ENCODE assay signal across 8 cellular contexts in the genomic region with DNA sequence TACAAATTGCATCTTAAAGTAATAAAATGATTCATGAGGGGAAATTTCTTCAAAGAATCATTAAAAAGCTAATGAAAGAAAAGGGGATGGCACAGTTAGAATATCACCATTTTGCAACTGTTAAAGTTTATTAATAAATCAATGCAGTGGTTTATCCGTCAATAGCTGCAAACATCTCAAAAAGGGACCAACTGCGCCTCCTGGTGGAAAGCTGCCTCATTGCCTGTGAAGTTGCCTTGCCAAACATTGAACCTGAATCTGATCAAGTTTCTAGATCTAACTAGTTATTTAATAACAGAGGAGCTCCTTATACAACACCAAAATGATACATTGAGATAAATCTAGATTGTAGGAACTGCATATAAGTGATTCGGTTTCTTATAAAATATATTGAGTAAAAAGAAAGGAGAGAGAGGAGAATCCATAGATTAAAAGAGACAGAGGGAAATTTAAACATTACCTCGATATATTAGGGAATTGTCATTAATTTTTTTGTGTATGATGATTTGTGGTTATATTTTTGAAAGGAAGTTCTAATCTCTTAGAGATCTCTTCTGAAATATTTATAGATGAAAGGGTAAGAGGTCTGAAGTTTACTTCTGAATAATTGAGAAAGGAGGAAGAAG. TPM values are rescaled to one million over a fixed set of nuclear protein-coding genes. Genes with fewer than 3 reads are reported as not detected.
A peak's percentile ranks its signal among the peaks of the same experiment; 100 is the strongest.
DNase-seq lines count a peak whose midpoint lies in the region; ATAC-seq and TF ChIP-seq lines count a peak whose summit lies in the region.

No MANE protein-coding gene starts in this region.

- no peaks in the 10 kb centered on the region for H3K36me3 ChIP-seq in heart right ventricle

- TF ChIP-seq CTCF in LNCaP clone FGC (IDR thresholded peaks at IDR 0.05; ENCODE audit: control insufficient read depth, extremely low read depth, insufficient read depth) = peak; percentile 91
- peak; percentile 87 to 97 (median 92) for TF ChIP-seq CTCF in heart right ventricle (IDR thresholded peaks at IDR 0.05)
- TF ChIP-seq CTCF in retinal pigment epithelial cell (conservative IDR thresholded peaks at IDR 0.05; ENCODE audit: low read depth, low read length) = peak; percentile 98

- H3K4me1 Mint-ChIP-seq in activated naive CD8-positive, alpha-beta T cell treated with anti-CD3 and anti-CD28 coated beads, Interleukin-2, amount 10 ng/mL, durations not matched to agents 7 days and 5 days = peaks cover 6% of the 10 kb centered on the region

- H3K27ac ChIP-seq in heart right ventricle = no peak overlapping the region

- H3K27me3 ChIP-seq in heart right ventricle = peaks cover 0 to 28% (median 3%) of the 10 kb centered on the region in 7 donors

- H3K4me1 ChIP-seq in heart right ventricle = peaks cover 0 to 4% (median 0%) of the 10 kb centered on the region in 9 donors

- POLR2A ChIA-PET in activated naive CD8-positive, alpha-beta T cell treated with anti-CD3 and anti-CD28 coated beads, Interleukin-2, amount 10 ng/mL, durations not matched to agents 7 days and 5 days (lab: Charles Lee) = interaction anchor here (1.6 kb wide), 1 partner anchor 201 kb away, joined by 9 read pairs; no protein-coding TSS in a partner anchor

- no peak for ATAC-seq in activated naive CD8-positive, alpha-beta T cell treated with anti-CD3 and anti-CD28 coated beads, Interleukin-2, amount 10 ng/mL, durations not matched to agents 7 days and 5 days (ENCODE audit: low read depth)
- peak in 1 of 8 donors; percentile 57 for ATAC-seq in heart right ventricle
- no peak for ATAC-seq in HG02970 (IDR thresholded peaks at IDR 0.05; ENCODE audit: low FRiP score, unreplicated experiment)

- WGBS in heart right ventricle, 2 donors = 20 to 23% methylated on average over 4 of the region's 4 CpGs

- DNase-seq in NOMO-1 (lab: John Stamatoyannopoulos, UW; ENCODE audit: unreplicated experiment in 2 of 2) = peak; percentile 24 to 57
- DNase-seq in NOMO-1 treated with dmso at 0.1 percent for 144 hours (lab: John Stamatoyannopoulos, UW; ENCODE audit: unreplicated experiment) = no peak
- no peak for DNase-seq in LNCaP clone FGC (ENCODE audit: low read depth)
- DNase-seq in SKM-1 treated with dmso at 0.1 percent for 144 hours (lab: John Stamatoyannopoulos, UW; ENCODE audit: unreplicated experiment) = peak; percentile 40
- DNase-seq in activated naive CD8-positive, alpha-beta T cell treated with anti-CD3 and anti-CD28 coated beads, Interleukin-2, amount 10 ng/mL, durations not matched to agents 7 days and 5 days = peak; percentile 76
- DNase-seq in heart right ventricle = peak; percentile 60 to 67
- DNase-seq in retinal pigment epithelial cell (ENCODE audit: low read depth) = no peak

- intact Hi-C loops in heart right ventricle (cut with DNase I) = loop anchor here (1.0 to 10.0 kb wide), 8 partner anchors 55 to 389 kb away; a partner anchor contains a TSS

- no peaks in the 10 kb centered on the region for H3K36me3 Mint-ChIP-seq in activated naive CD8-positive, alpha-beta T cell treated with anti-CD3 and anti-CD28 coated beads, Interleukin-2, amount 10 ng/mL, durations not matched to agents 7 days and 5 days

- H3K4me3 Mint-ChIP-seq in activated naive CD8-positive, alpha-beta T cell treated with anti-CD3 and anti-CD28 coated beads, Interleukin-2, amount 10 ng/mL, durations not matched to agents 7 days and 5 days = no peak overlapping the region

- H3K4me3 ChIP-seq in LNCaP clone FGC (ENCODE audit: low read depth, low read length) (no peak overlapping the region), heart right ventricle (peak overlapping the region in 1 of 10 donors; percentile 11), retinal pigment epithelial cell (ENCODE audit: low read length) (no peak overlapping the region)

- H3K9me3 Mint-ChIP-seq in activated naive CD8-positive, alpha-beta T cell treated with anti-CD3 and anti-CD28 coated beads, Interleukin-2, amount 10 ng/mL, durations not matched to agents 7 days and 5 days = no peaks in the 10 kb centered on the region

- no peak overlapping the region for H3K27ac Mint-ChIP-seq in activated naive CD8-positive, alpha-beta T cell treated with anti-CD3 and anti-CD28 coated beads, Interleukin-2, amount 10 ng/mL, durations not matched to agents 7 days and 5 days

- H3K27me3 Mint-ChIP-seq in activated naive CD8-positive, alpha-beta T cell treated with anti-CD3 and anti-CD28 coated beads, Interleukin-2, amount 10 ng/mL, durations not matched to agents 7 days and 5 days = peaks cover 20% of the 10 kb centered on the region

- no peaks in the 10 kb centered on the region for H3K9me3 ChIP-seq in heart right ventricle

RNA-seq across cellular contexts. Expression of a gene that starts 6.9 kb away (rescaled TPM):
- total RNA-seq in activated naive CD8-positive, alpha-beta T cell treated with anti-CD3 and anti-CD28 coated beads, Interleukin-2, amount 10 ng/mL, durations not matched to agents 7 days and 5 days = 10 to 100 TPM; 40.1 to 41.5 TPM
- total RNA-seq in heart right ventricle = 100 to 1,000 TPM; 101 to 186 (median 136) TPM
- 100 to 1,000 TPM in 1 of 2 donors, 10 to 100 TPM in 1; 52.2 to 105 TPM for polyA plus RNA-seq in heart right ventricle

RNA-seq across cellular contexts. Expression of a gene that starts 27.4 kb away (rescaled TPM):
- total RNA-seq in activated naive CD8-positive, alpha-beta T cell treated with anti-CD3 and anti-CD28 coated beads, Interleukin-2, amount 10 ng/mL, durations not matched to agents 7 days and 5 days = 10 to 100 TPM; 17.2 to 18.1 TPM
- total RNA-seq in heart right ventricle = 10 to 100 TPM in 3 of 10 donors, 1 to 10 TPM in 7; 7.4 to 11.1 (median 9.1) TPM
- polyA plus RNA-seq in heart right ventricle = 1 to 10 TPM; 4.4 to 6.4 TPM

RNA-seq across cellular contexts. Expression of a gene that starts 27.7 kb away (rescaled TPM):
- total RNA-seq in activated naive CD8-positive, alpha-beta T cell treated with anti-CD3 and anti-CD28 coated beads, Interleukin-2, amount 10 ng/mL, durations not matched to agents 7 days and 5 days = 10 to 100 TPM; 30.4 to 34.9 TPM
- 10 to 100 TPM; 11.3 to 19.6 (median 16.2) TPM for total RNA-seq in heart right ventricle
- 1 to 10 TPM; 3.6 to 6.4 TPM for polyA plus RNA-seq in heart right ventricle

RNA-seq across cellular contexts. Expression of a gene that starts 53.8 kb away (rescaled TPM):
- total RNA-seq in activated naive CD8-positive, alpha-beta T cell treated with anti-CD3 and anti-CD28 coated beads, Interleukin-2, amount 10 ng/mL, durations not matched to agents 7 days and 5 days = 10 to 100 TPM; 27.8 to 30.0 TPM
- total RNA-seq in heart right ventricle = 10 to 100 TPM in 1 of 10 donors, 1 to 10 TPM in 9; 3.0 to 15.2 (median 5.0) TPM
- 1 to 10 TPM; 1.5 to 2.3 TPM for polyA plus RNA-seq in heart right ventricle

RNA-seq across cellular contexts. Expression of a gene that starts 55.6 kb away (rescaled TPM):
- under 1 TPM; 0.06 to 0.08 TPM for total RNA-seq in activated naive CD8-positive, alpha-beta T cell treated with anti-CD3 and anti-CD28 coated beads, Interleukin-2, amount 10 ng/mL, durations not matched to agents 7 days and 5 days
- not detected for total RNA-seq in heart right ventricle
- under 1 TPM in 1 of 2 donors, not detected in 1; under 0.01 TPM for polyA plus RNA-seq in heart right ventricle

Comparison
In these comparisons a context has a peak if more than half of its experiments do, and no peak if none do; other contexts are left out.
1. DNase-seq: peak in NOMO-1 (2 of 2), SKM-1 treated with dmso at 0.1 percent for 144 hours (single experiment), activated naive CD8-positive, alpha-beta T cell treated with anti-CD3 and anti-CD28 coated beads, Interleukin-2, amount 10 ng/mL, durations not matched to agents 7 days and 5 days (single experiment) and heart right ventricle (2 of 2); none in NOMO-1 treated with dmso at 0.1 percent for 144 hours (single experiment), LNCaP clone FGC (single experiment) and retinal pigment epithelial cell (single experiment).
2. Peak in every context shown above with its lines, with median percentiles within 50 percentile points of each other: CTCF ChIP-seq.